Comparison of ENCODE assay signal across 22 cellular contexts in the genomic region with DNA sequence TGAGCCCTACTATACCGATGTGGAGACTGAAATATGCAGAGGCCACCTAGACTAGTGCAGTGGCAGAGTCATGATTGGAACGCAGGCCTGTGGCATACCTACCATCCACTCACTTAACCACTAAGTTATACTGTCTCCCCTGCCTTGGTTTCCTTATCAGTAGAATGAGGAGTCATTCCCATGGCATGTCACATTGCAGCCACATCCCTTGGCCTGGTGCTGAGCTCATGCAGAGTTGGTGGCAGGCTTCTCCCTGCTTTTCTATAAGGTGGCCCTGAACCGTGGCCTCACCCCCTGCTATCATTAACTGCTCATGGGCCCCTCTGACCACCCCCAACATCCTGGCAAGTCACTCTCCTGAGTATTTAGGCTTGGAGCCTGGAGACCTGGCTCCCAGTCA.
DNase-seq lines count a peak whose midpoint lies in the region; ATAC-seq and TF ChIP-seq lines count a peak whose summit lies in the region.
"Had no signal": no experiment of that assay in that cellular context is flagged by ENCODE, and none has a peak within 500 bp of the region (broad histone marks: within the 10 kb centered on the region; RNA-seq: fewer than 3 reads in every experiment).

No MANE protein-coding gene starts in this region.

- no peak overlapping the region for H3K27ac Mint-ChIP-seq in CD4-positive, alpha-beta memory T cell
- H3K27ac Mint-ChIP-seq: activated T-helper 17 cell treated with anti-CD3 and anti-CD28 coated beads, Interleukin-2, amount 50 U/mL, for 72 hours; B cell; progenitor cell of endocrine pancreas had no signal

- DNase-seq in EH (ENCODE audit: low read depth) (peak; percentile 23), NCI-H226 (peak; percentile 9), brain microvascular endothelial cell (peak; percentile 85), osteoblast (ENCODE audit: insufficient read length, low spot score, missing footprints) (peak; percentile 75), T-helper 2 cell (no peak)
- DNase-seq in CD4-positive, alpha-beta memory T cell, result no peak
- DNase-seq: activated CD4-positive, CD25-positive, alpha-beta regulatory T cell treated with anti-CD3 and anti-CD28 coated beads, Interleukin-2, amount 50 U/mL, for 72 hours; DMS 273 treated with DMSO at 0.1 percent for 48 hours; effector memory CD4-positive, alpha-beta T cell; heart left ventricle; mesendoderm; NCI-H1092; NCI-H2081 treated with DMSO at 0.1 percent for 48 hours; NCI-H510A treated with DMSO at 0.1 percent for 48 hours; stimulated activated CD4-positive, alpha-beta T cell treated with anti-CD3 and anti-CD28 coated beads, Interleukin-4, amount 100 ng/mL, for 4 hours had no signal

- in situ Hi-C loops in brain microvascular endothelial cell (cut with HindIII; ENCODE audit: low pct_ligation_motif_present, low sequenced_read_pairs), result no loop called here

- H2AFZ ChIP-seq in osteoblast (ENCODE audit: low read length), result no peak overlapping the region

- H3K4me1 ChIP-seq in osteoblast (ENCODE audit: insufficient read depth, low read length), result peaks cover 13% of the 10 kb centered on the region
- H3K4me1 ChIP-seq in CD4-positive, alpha-beta memory T cell (ENCODE audit: insufficient read depth, low read length), result no peaks in the 10 kb centered on the region

- H3K36me3 ChIP-seq in brain microvascular endothelial cell (replicated peaks) (no peaks in the 10 kb centered on the region), osteoblast (ENCODE audit: insufficient read depth, low read length) (peaks cover 5% of the 10 kb centered on the region)
- H3K36me3 ChIP-seq in CD4-positive, alpha-beta memory T cell (ENCODE audit: insufficient read depth, low read length), result no peaks in the 10 kb centered on the region

- CTCF ChIA-PET in CD4-positive, alpha-beta memory T cell (lab: Charles Lee; ENCODE audit: partially characterized antibody), result no interaction called here

- no peak overlapping the region for H3K4me3 Mint-ChIP-seq in CD4-positive, alpha-beta memory T cell
- H3K4me3 Mint-ChIP-seq: activated T-helper 17 cell treated with anti-CD3 and anti-CD28 coated beads, Interleukin-2, amount 50 U/mL, for 72 hours; B cell; nephron had no signal

- H4K20me1 ChIP-seq in osteoblast (ENCODE audit: insufficient read depth, low read length), result no peaks in the 10 kb centered on the region

- H3K27ac ChIP-seq in brain microvascular endothelial cell (no peak overlapping the region), osteoblast (ENCODE audit: low read depth, low read length) (no peak overlapping the region)
- no peak overlapping the region for H3K27ac ChIP-seq in CD4-positive, alpha-beta memory T cell (ENCODE audit: low read depth, low read length)
- H3K27ac ChIP-seq: heart left ventricle, KMS-11 had no signal

- POLR2A ChIA-PET in CD4-positive, alpha-beta memory T cell (lab: Charles Lee; ENCODE audit: partially characterized antibody), result no interaction called here

- peaks cover 0 to 2% (median 0%) of the 10 kb centered on the region in 4 donors for H3K4me1 Mint-ChIP-seq in CD4-positive, alpha-beta memory T cell
- H3K4me1 Mint-ChIP-seq: activated T-helper 17 cell treated with anti-CD3 and anti-CD28 coated beads, Interleukin-2, amount 50 U/mL, for 72 hours had no signal

- H3K79me2 ChIP-seq in osteoblast (ENCODE audit: insufficient read depth, low read length), result no peaks in the 10 kb centered on the region

- H3K4me3 ChIP-seq in brain microvascular endothelial cell (ENCODE audit: low read depth, low read length), result no peak overlapping the region
- peak overlapping the region; percentile 13 for H3K4me3 ChIP-seq in osteoblast (ENCODE audit: insufficient read depth, low read length)
- no peak overlapping the region for H3K4me3 ChIP-seq in CD4-positive, alpha-beta memory T cell (ENCODE audit: low read length in 2 of 2)
- H3K4me3 ChIP-seq: heart left ventricle had no signal

- no peak for TF ChIP-seq CTCF in brain microvascular endothelial cell (IDR thresholded peaks at IDR 0.05; ENCODE audit: low read depth, low read length, missing control alignments)
- no peak for TF ChIP-seq CTCF in osteoblast (IDR thresholded peaks at IDR 0.05; ENCODE audit: extremely low read depth, low read depth, low read length)

- H3K36me3 Mint-ChIP-seq in CD4-positive, alpha-beta memory T cell, result peaks cover 61 to 63% of the 10 kb centered on the region in 2 donors

- no peaks in the 10 kb centered on the region for H3K27me3 Mint-ChIP-seq in CD4-positive, alpha-beta memory T cell
- H3K27me3 Mint-ChIP-seq: activated T-helper 17 cell treated with anti-CD3 and anti-CD28 coated beads, Interleukin-2, amount 50 U/mL, for 72 hours; B cell; progenitor cell of endocrine pancreas had no signal

- ATAC-seq in HG03139 (IDR thresholded peaks at IDR 0.05; ENCODE audit: unreplicated experiment) (no peak), GM21423 (IDR thresholded peaks at IDR 0.05; ENCODE audit: unreplicated experiment) (no peak)
- ATAC-seq: activated T-helper 17 cell treated with anti-CD3 and anti-CD28 coated beads, Interleukin-2, amount 50 U/mL, for 72 hours had no signal

- no peaks in the 10 kb centered on the region for H3K9me3 ChIP-seq in osteoblast (ENCODE audit: low read depth, low read length)
- no peaks in the 10 kb centered on the region for H3K9me3 ChIP-seq in CD4-positive, alpha-beta memory T cell (ENCODE audit: control insufficient read depth in 1 of 2, low read length in 2 of 2)

- H3K9me3 Mint-ChIP-seq in CD4-positive, alpha-beta memory T cell, result peaks cover 0 to 7% (median 0%) of the 10 kb centered on the region in 8 donors
- H3K9me3 Mint-ChIP-seq: activated T-helper 17 cell treated with anti-CD3 and anti-CD28 coated beads, Interleukin-2, amount 50 U/mL, for 72 hours had no signal

- H3K4me2 ChIP-seq in osteoblast (ENCODE audit: insufficient read depth, low read length), result no peak overlapping the region
- H3K4me2 ChIP-seq: KMS-11 had no signal

- no peaks in the 10 kb centered on the region for H3K27me3 ChIP-seq in brain microvascular endothelial cell (replicated peaks)
- no peaks in the 10 kb centered on the region for H3K27me3 ChIP-seq in osteoblast (ENCODE audit: insufficient read depth, low read length)
- no peaks in the 10 kb centered on the region for H3K27me3 ChIP-seq in CD4-positive, alpha-beta memory T cell (ENCODE audit: insufficient read depth, low read length)
- H3K27me3 ChIP-seq: heart left ventricle had no signal

- intact Hi-C loops in CD4-positive, alpha-beta memory T cell (cut with micrococcal nuclease), result no loop called here

Comparison
In these comparisons a context has a peak if more than half of its experiments do, and no peak if none do; other contexts are left out.
1. DNase-seq: peak in EH (single experiment), NCI-H226 (single experiment), brain microvascular endothelial cell (single experiment) and osteoblast (single experiment); none in CD4-positive, alpha-beta memory T cell (0 of 5) and T-helper 2 cell (0 of 5).